Comparison of ENCODE assay signal across 25 cellular contexts in genomic region chr10:63683686-63684085, GRCh38.
"Had no signal": no experiment of that assay in that cellular context is flagged by ENCODE, and none has a peak within 500 bp of the region (broad histone marks: within the 10 kb centered on the region; RNA-seq: fewer than 3 reads in every experiment).

No MANE protein-coding gene starts in this region.

- ATAC-seq: mucosa of descending colon; natural killer cell treated with Interleukin-12 subunit alpha and Interleukin-12 subunit beta and Interleukin-15 and Interleukin-18, amount 100 ng/mL, for 72 hours; pancreas; right lobe of liver; stimulated activated naive B cell treated with anti-CD40 and anti-IgM and Interleukin-4, amounts not matched to agents 10 μg/mL and 1 μg/mL and 100 μg/mL, for 72 hours; stimulated activated naive CD8-positive, alpha-beta T cell treated with anti-CD3 and anti-CD28 coated beads, Interleukin-15, amount 100 ng/mL, for 72 hours; upper lobe of right lung had no signal

- H3K4me3 Mint-ChIP-seq: memory B cell; mesothelial cell of epicardium; naive B cell; natural killer cell treated with Interleukin-12 subunit alpha and Interleukin-12 subunit beta and Interleukin-15 and Interleukin-18, amount 100 ng/mL, for 72 hours; stimulated activated naive B cell treated with anti-CD40 and anti-IgM and Interleukin-4, amounts not matched to agents 10 μg/mL and 1 μg/mL and 100 μg/mL, for 72 hours; stimulated activated naive CD8-positive, alpha-beta T cell treated with anti-CD3 and anti-CD28 coated beads, Interleukin-15, amount 100 ng/mL, for 72 hours had no signal

- H3K9me3 ChIP-seq: gastrocnemius medialis, mucosa of descending colon, pancreas, right lobe of liver, suprapubic skin, transverse colon, upper lobe of right lung, uterus had no signal

- H3K27me3 Mint-ChIP-seq: progenitor cell of endocrine pancreas had no signal

- H3K36me3 Mint-ChIP-seq: memory B cell; mesothelial cell of epicardium; naive B cell; natural killer cell treated with Interleukin-12 subunit alpha and Interleukin-12 subunit beta and Interleukin-15 and Interleukin-18, amount 100 ng/mL, for 72 hours; stimulated activated naive B cell treated with anti-CD40 and anti-IgM and Interleukin-4, amounts not matched to agents 10 μg/mL and 1 μg/mL and 100 μg/mL, for 72 hours had no signal

- H3K9me3 Mint-ChIP-seq: memory B cell; mesothelial cell of epicardium; natural killer cell treated with Interleukin-12 subunit alpha and Interleukin-12 subunit beta and Interleukin-15 and Interleukin-18, amount 100 ng/mL, for 72 hours; stimulated activated naive B cell treated with anti-CD40 and anti-IgM and Interleukin-4, amounts not matched to agents 10 μg/mL and 1 μg/mL and 100 μg/mL, for 72 hours; stimulated activated naive CD8-positive, alpha-beta T cell treated with anti-CD3 and anti-CD28 coated beads, Interleukin-15, amount 100 ng/mL, for 72 hours had no signal

- H3K27ac Mint-ChIP-seq: memory B cell; mesothelial cell of epicardium; naive B cell; natural killer cell treated with Interleukin-12 subunit alpha and Interleukin-12 subunit beta and Interleukin-15 and Interleukin-18, amount 100 ng/mL, for 72 hours; progenitor cell of endocrine pancreas; stimulated activated naive B cell treated with anti-CD40 and anti-IgM and Interleukin-4, amounts not matched to agents 10 μg/mL and 1 μg/mL and 100 μg/mL, for 72 hours had no signal

- H3K4me1 ChIP-seq: pancreas, right lobe of liver, transverse colon, upper lobe of right lung, uterus had no signal

- H3K4me3 ChIP-seq: dorsolateral prefrontal cortex, gastrocnemius medialis, lung, mucosa of descending colon, pancreas, right lobe of liver, suprapubic skin, transverse colon, upper lobe of right lung, uterus had no signal

- H3K27me3 ChIP-seq: dorsolateral prefrontal cortex, gastrocnemius medialis, pancreas, right lobe of liver, suprapubic skin, transverse colon, upper lobe of right lung, uterus had no signal

- H3K36me3 ChIP-seq: gastrocnemius medialis, pancreas, right lobe of liver, suprapubic skin, transverse colon, upper lobe of right lung, uterus had no signal

- H3K27ac ChIP-seq: dorsolateral prefrontal cortex, gastrocnemius medialis, pancreas, right lobe of liver, suprapubic skin, transverse colon, upper lobe of right lung had no signal

- DNase-seq: cortex of kidney; dorsolateral prefrontal cortex; effector CD4-positive, alpha-beta T cell; foreskin fibroblast; gastrocnemius medialis; head of caudate nucleus; mucosa of descending colon; naive B cell; nucleus accumbens; pancreas; right lobe of liver; small intestine; stimulated activated CD4-positive, alpha-beta T cell treated with anti-CD3 and anti-CD28 coated beads, Interleukin-15, amount 100 ng/mL, for 24 hours; stimulated activated CD4-positive, alpha-beta T cell treated with anti-CD3 and anti-CD28 coated beads, Interleukin-2, amount 100 ng/mL, for 48 hours; stimulated activated naive B cell treated with anti-CD40 and anti-IgM and Interleukin-4, amounts not matched to agents 10 μg/mL and 1 μg/mL and 100 μg/mL, for 72 hours; stimulated activated naive CD8-positive, alpha-beta T cell treated with anti-CD3 and anti-CD28 coated beads, Interleukin-15, amount 100 ng/mL, for 72 hours; transverse colon; upper lobe of right lung; uterus had no signal

- H3K4me1 Mint-ChIP-seq: memory B cell had no signal
